In genomic region chr6:16493112-16493511, GRCh38 we compare ENCODE assay signal across 1 cellular context.
TF ChIP-seq lines count a peak whose summit lies in the region.

No MANE protein-coding gene starts in this region.

TF ChIP-seq in GM12878, 131 proteins besides CTCF, POLR2A, EP300 and RAD21 (continued from another document and continues in another):
- TF ChIP-seq NKRF (conservative IDR thresholded peaks at IDR 0.05) (no peak), JUND (IDR thresholded peaks at IDR 0.05; ENCODE audit: low read depth, low read length) (no peak), JUNB (IDR thresholded peaks at IDR 0.05) (0 out of 2 replicates have a peak, but pooled peaks have one; percentile 27), E2F8 (IDR thresholded peaks at IDR 0.05; ENCODE audit: low read depth, partially characterized antibody) (no peak), SUPT20H (IDR thresholded peaks at IDR 0.05; ENCODE audit: borderline replicate concordance, control insufficient read depth, low read depth, low read length) (no peak), EGR1 (IDR thresholded peaks at IDR 0.05; ENCODE audit: borderline replicate concordance in 1 of 2, low read depth in 2 of 2, low read length in 2 of 2) (no peak), MAX (IDR thresholded peaks at IDR 0.05; ENCODE audit: low read depth, low read length) (peak; percentile 68; the same call in 1 of the 2 replicates), CEBPB (IDR thresholded peaks at IDR 0.05; ENCODE audit: borderline replicate concordance in 1 of 2, low read depth in 2 of 2, low read length in 2 of 2) (no peak), CBFB (IDR thresholded peaks at IDR 0.05; ENCODE audit: low read depth) (peak; percentile 44; the same call in 1 of the 2 replicates), CREM (IDR thresholded peaks at IDR 0.05; ENCODE audit: low read depth) (peak; percentile 18; the same call in 1 of the 2 replicates), NR2F1 (conservative IDR thresholded peaks at IDR 0.05) (no peak), IRF3 (IDR thresholded peaks at IDR 0.05) (no peak), ZZZ3 (IDR thresholded peaks at IDR 0.05; ENCODE audit: control insufficient read depth, insufficient read length, low read depth) (no peak), HDGF (IDR thresholded peaks at IDR 0.05) (no peak; the same call in 1 of the 2 replicates), SMARCA5 (IDR thresholded peaks at IDR 0.05) (no peak), KDM1A (IDR thresholded peaks at IDR 0.05; ENCODE audit: borderline replicate concordance) (no peak), IKZF1 (conservative IDR thresholded peaks at IDR 0.05) (peak; percentile 78), HDAC6 (IDR thresholded peaks at IDR 0.05; ENCODE audit: unreplicated experiment) (no peak), NR2C1 (IDR thresholded peaks at IDR 0.05) (no peak), BCL11A (IDR thresholded peaks at IDR 0.05; ENCODE audit: low read depth, low read length) (0 out of 2 replicates have a peak, but pooled peaks have one; percentile 29), MLLT1 (IDR thresholded peaks at IDR 0.05) (peak; percentile 85), E4F1 (IDR thresholded peaks at IDR 0.05; ENCODE audit: borderline replicate concordance, partially characterized antibody) (no peak), NFIC (IDR thresholded peaks at IDR 0.05; ENCODE audit: low read depth, low read length) (peak; percentile 68; the same call in 1 of the 2 replicates), CREB1 (IDR thresholded peaks at IDR 0.05; ENCODE audit: low read depth) (no peak), ZNF24 (IDR thresholded peaks at IDR 0.05) (0 out of 2 replicates have a peak, but pooled peaks have one; percentile 36), MTA2 (IDR thresholded peaks at IDR 0.05; ENCODE audit: low read depth) (peak; percentile 53; the same call in 1 of the 2 replicates), MEF2B (IDR thresholded peaks at IDR 0.05; ENCODE audit: partially characterized antibody, poor library complexity, severe bottlenecking) (no peak), PRDM15 (CRISPR knock-in tag; IDR thresholded peaks at IDR 0.05) (no peak), SMAD5 (IDR thresholded peaks at IDR 0.05; ENCODE audit: low read depth) (no peak), SREBF2 (IDR thresholded peaks at IDR 0.05; ENCODE audit: low read length) (no peak), TCF7 (IDR thresholded peaks at IDR 0.05; ENCODE audit: borderline replicate concordance) (no peak), SMAD1 (IDR thresholded peaks at IDR 0.05; ENCODE audit: low read depth, partially characterized antibody) (peak; percentile 25), HDAC2 (IDR thresholded peaks at IDR 0.05) (no peak), NFXL1 (IDR thresholded peaks at IDR 0.05; ENCODE audit: borderline replicate concordance) (no peak), ZNF207 (IDR thresholded peaks at IDR 0.05; ENCODE audit: borderline replicate concordance) (no peak), PML (IDR thresholded peaks at IDR 0.05; ENCODE audit: low read length) (peak; percentile 45; the same call in 1 of the 2 replicates), STAT1 (conservative IDR thresholded peaks at IDR 0.05) (no peak), ZBTB4 (CRISPR knock-in tag; IDR thresholded peaks at IDR 0.05) (no peak), ETV6 (conservative IDR thresholded peaks at IDR 0.05 in 1 of 2, IDR thresholded peaks at IDR 0.05 in 1 of 2; ENCODE audit: borderline replicate concordance in 1 of 2, low read depth in 1 of 2) (peak in 1 of 2 experiments; percentile 29; a peak in 1 of 4 replicates), SPI1 (IDR thresholded peaks at IDR 0.05; ENCODE audit: borderline replicate concordance, insufficient read depth, low read depth, low read length) (peak; percentile 97)
